In genomic region chr9:107447834-107448233, GRCh38 we compare ENCODE assay signal across 10 cellular contexts.
"Had no signal": no experiment of that assay in that cellular context is flagged by ENCODE, and none has a peak within 500 bp of the region (broad histone marks: within the 10 kb centered on the region; RNA-seq: fewer than 3 reads in every experiment).

No MANE protein-coding gene starts in this region.

- ATAC-seq: gastroesophageal sphincter; stimulated activated naive CD8-positive, alpha-beta T cell treated with anti-CD3 and anti-CD28 coated beads, Interleukin-15, amount 100 ng/mL, for 72 hours had no signal

- DNase-seq: activated CD4-positive, alpha-beta T cell treated with anti-CD3 and anti-CD28 coated beads, Interleukin-2, amount 10 ng/mL, durations not matched to agents 24 days and 14 days; activated naive CD4-positive, alpha-beta T cell treated with anti-CD3 and anti-CD28 coated beads for 36 hours; left ventricle myocardium inferior; mesendoderm; nephron progenitor cell; sigmoid colon; stimulated activated CD4-positive, alpha-beta T cell treated with anti-CD3 and anti-CD28 coated beads, Interleukin-4, amount 100 ng/mL, for 4 hours; stimulated activated naive CD8-positive, alpha-beta T cell treated with anti-CD3 and anti-CD28 coated beads, Interleukin-15, amount 100 ng/mL, for 72 hours; T1000 had no signal
